ENCODE assay signal across 11 cellular contexts in genomic region chr17:68821860-68822693, GRCh38.
DNase-seq lines count a peak whose midpoint lies in the region; ATAC-seq, FAIRE-seq and TF ChIP-seq lines count a peak whose summit lies in the region.
"Had no signal": no experiment of that assay in that cellular context is flagged by ENCODE, and none has a peak within 500 bp of the region (broad histone marks: within the 10 kb centered on the region; RNA-seq: fewer than 3 reads in every experiment).

No MANE protein-coding gene starts in this region.

- no peak overlapping the region for H3K4me2 ChIP-seq in K562 (ENCODE audit: insufficient read depth, low read length)

- BruUV-seq in K562 (replicated peaks; lab: Mats Ljungman, UMichigan): no TSS peak

- H3K9me3 ChIP-seq in HUES48 (ENCODE audit: control insufficient read depth, insufficient read depth, low read length) (no peaks in the 10 kb centered on the region), K562 (replicated peaks; ENCODE audit: control insufficient read depth, insufficient read depth, low read depth, low read length) (no peaks in the 10 kb centered on the region)
- H3K9me3 ChIP-seq: body of pancreas had no signal

- TF ChIP-seq EP300 in K562 (IDR thresholded peaks at IDR 0.05; ENCODE audit: low read length): no peak

- no peaks in the 10 kb centered on the region for H3K9me1 ChIP-seq in K562 (ENCODE audit: control insufficient read depth, insufficient read depth, low read length)

- H2AFZ ChIP-seq in K562 (ENCODE audit: low read depth, low read length): no peak overlapping the region

- no peaks in the 10 kb centered on the region for H3K79me2 ChIP-seq in K562 (ENCODE audit: control insufficient read depth, insufficient read depth, low read length)

- H3K36me3 ChIP-seq in HUES48 (ENCODE audit: control insufficient read depth, insufficient read depth, low read length) (no peaks in the 10 kb centered on the region), K562 (ENCODE audit: control insufficient read depth, insufficient read depth, low read length) (no peaks in the 10 kb centered on the region)

- H3K27ac ChIP-seq in HUES48 (ENCODE audit: low read depth, low read length) (peak overlapping the region; percentile 38), K562 (ENCODE audit: extremely low read depth, low read depth, low read length) (no peak overlapping the region)
- H3K27ac ChIP-seq: body of pancreas, VCaP had no signal

- H3K9ac ChIP-seq in HUES48 (ENCODE audit: low read depth, low read length) (no peak overlapping the region), K562 (ENCODE audit: insufficient read depth in 1 of 2, low read depth in 2 of 2, low read length in 2 of 2) (no peak overlapping the region)

- in situ Hi-C loops in K562 (cut with MboI): no loop called here

- WGBS in K562 (ENCODE audit: insufficient coverage, low coverage, missing lambda C conversion rate): 5% methylated on average over 3 of the region's 3 CpGs

- POLR2A ChIA-PET in K562 (lab: Yijun Ruan, JAX): no interaction called here

- TF ChIP-seq CTCF in K562 (IDR thresholded peaks at IDR 0.05 in 2 of 3, conservative IDR thresholded peaks at IDR 0.05 in 1 of 3; ENCODE audit: insufficient read depth in 2 of 3, low read depth in 1 of 3, low read length in 3 of 3): no peak

- FAIRE-seq in K562 (lab: Jason Lieb, UNC): no peak

- H3K4me1 ChIP-seq in HUES48 (ENCODE audit: control insufficient read depth, insufficient read depth, low read length) (no peaks in the 10 kb centered on the region), K562 (replicated peaks in 1 of 2; ENCODE audit: control insufficient read depth in 2 of 2, insufficient read depth in 2 of 2, low read length in 2 of 2) (no peaks in the 10 kb centered on the region)
- H3K4me1 ChIP-seq: body of pancreas had no signal

- TF ChIP-seq POLR2A in K562 (conservative IDR thresholded peaks at IDR 0.05): no peak

- peak; percentile 90 for DNase-seq in AG08395 (ENCODE audit: low spot score)
- no peak for DNase-seq in K562 (ENCODE audit: extremely low read depth in 1 of 4, low spot score in 3 of 4)
- peak; percentile 89 for DNase-seq in left kidney (ENCODE audit: low read depth, low spot score)
- no peak for DNase-seq in NCI-H2227 treated with DMSO at 0.1 percent for 48 hours (lab: John Stamatoyannopoulos, UW)
- no peak for DNase-seq in putamen (ENCODE audit: low spot score)
- DNase-seq: body of pancreas, NCI-H2029 had no signal

- no peak for TF ChIP-seq RAD21 in K562 (CRISPR knock-in tag; conservative IDR thresholded peaks at IDR 0.05 in 1 of 2, IDR thresholded peaks at IDR 0.05 in 1 of 2)

- intact Hi-C loops in K562 (cut with micrococcal nuclease): no loop called here

- H3K27me3 ChIP-seq in HUES48 (ENCODE audit: control insufficient read depth, insufficient read depth, low read length): no peaks in the 10 kb centered on the region
- H3K27me3 ChIP-seq in K562 (ENCODE audit: control insufficient read depth in 2 of 2, insufficient read depth in 2 of 2, low read length in 2 of 2): peaks cover 4 to 5% of the 10 kb centered on the region in 2 experiments; a peak in 1 of 5 replicates
- H3K27me3 ChIP-seq: body of pancreas had no signal

- H4K20me1 ChIP-seq in K562 (replicated peaks; ENCODE audit: control insufficient read depth, insufficient read depth, low read length): no peaks in the 10 kb centered on the region

- ATAC-seq in K562 (no peak), HG03039 (IDR thresholded peaks at IDR 0.05; ENCODE audit: unreplicated experiment) (no peak), HG03342 (IDR thresholded peaks at IDR 0.05; ENCODE audit: unreplicated experiment) (no peak)
- ATAC-seq: body of pancreas had no signal

- H3K4me3 ChIP-seq in HUES48 (ENCODE audit: low read depth, low read length) (no peak overlapping the region), K562 (no peak overlapping the region)
- H3K4me3 ChIP-seq: body of pancreas had no signal

- CTCF ChIA-PET in K562 (lab: Yijun Ruan, JAX; ENCODE audit: low intra/inter-chr PET ratio): no interaction called here

TF ChIP-seq in K562, 482 proteins besides CTCF, POLR2A, EP300 and RAD21:
- TF ChIP-seq PKNOX1 (IDR thresholded peaks at IDR 0.05): peak; percentile 21; the same call in 1 of the 2 replicates
- TF ChIP-seq ZBTB7A (IDR thresholded peaks at IDR 0.05; ENCODE audit: borderline replicate concordance, control insufficient read depth, low read depth, low read length): no peak
- no peak for TF ChIP-seq ZNF644 (tag; IDR thresholded peaks at IDR 0.05; ENCODE audit: low read depth)
- no peak for TF ChIP-seq ZNF407 (IDR thresholded peaks at IDR 0.05; ENCODE audit: low read depth)
- TF ChIP-seq KLF6 (CRISPR knock-in tag; IDR thresholded peaks at IDR 0.05; ENCODE audit: borderline replicate concordance): no peak
- no peak for TF ChIP-seq ZNF354B (CRISPR knock-in tag; IDR thresholded peaks at IDR 0.05)
- no peak for TF ChIP-seq CC2D1A (IDR thresholded peaks at IDR 0.05)
TF ChIP-seq in K562: peak in this region for 1.

Comparison
In these comparisons a context has a peak if more than half of its experiments do, and no peak if none do; other contexts are left out.
1. DNase-seq: peak in AG08395 (single experiment) and left kidney (single experiment); none in K562 (0 of 4), NCI-H2227 treated with DMSO at 0.1 percent for 48 hours (single experiment) and putamen (single experiment).